Comparison of ENCODE assay signal across 17 cellular contexts in genomic region chr6:168507297-168507696, GRCh38.
DNase-seq lines count a peak whose midpoint lies in the region; ATAC-seq lines count a peak whose summit lies in the region.
"Had no signal": no experiment of that assay in that cellular context is flagged by ENCODE, and none has a peak within 500 bp of the region (broad histone marks: within the 10 kb centered on the region; RNA-seq: fewer than 3 reads in every experiment).

No MANE protein-coding gene starts in this region.

- no peak overlapping the region for H3K4me3 Mint-ChIP-seq in T-helper 17 cell
- H3K4me3 Mint-ChIP-seq: CD4-positive, alpha-beta T cell had no signal

- no peaks in the 10 kb centered on the region for H3K9me3 ChIP-seq in T-helper 17 cell (ENCODE audit: control insufficient read depth, low read length, poor library complexity, severe bottlenecking)
- H3K9me3 ChIP-seq: BE2C had no signal

- ATAC-seq in T-helper 17 cell, result no peak
- ATAC-seq: K562 had no signal

- peak in 2 of 3 experiments; percentile 73 to 89 for DNase-seq in NCI-H1417 (lab: John Stamatoyannopoulos, UW)
- no peak for DNase-seq in NCI-H1417 treated with DMSO at 0.1 percent for 48 hours (lab: John Stamatoyannopoulos, UW)
- peak; percentile 79 for DNase-seq in NCI-H146 (lab: John Stamatoyannopoulos, UW)
- peak; percentile 38 for DNase-seq in NCI-H774 (lab: John Stamatoyannopoulos, UW)
- DNase-seq in posterior vena cava (ENCODE audit: low spot score), result peak; percentile 77
- DNase-seq in T-helper 17 cell, result no peak
- DNase-seq in stimulated activated CD8-positive, alpha-beta memory T cell treated with anti-CD3 and anti-CD28 coated beads, Interleukin-4, amount 100 ng/mL, for 48 hours, result no peak
- DNase-seq in central memory CD4-positive, alpha-beta T cell, result no peak
- DNase-seq: 8988T; BE2C; Calu3; CD4-positive, alpha-beta T cell; DND-41; NCI-H187 treated with DMSO at 0.1 percent for 48 hours; NCI-H526 treated with DMSO at 0.1 percent for 48 hours; PC-9 had no signal

- intact Hi-C loops in posterior vena cava (cut with DNase I), result no loop called here

- H3K27me3 Mint-ChIP-seq in T-helper 17 cell, result peaks cover 30% of the 10 kb centered on the region
- H3K27me3 Mint-ChIP-seq: CD4-positive, alpha-beta T cell had no signal

- H3K27ac Mint-ChIP-seq in T-helper 17 cell, result no peak overlapping the region
- H3K27ac Mint-ChIP-seq: CD4-positive, alpha-beta T cell had no signal

- H3K4me1 Mint-ChIP-seq in T-helper 17 cell, result no peaks in the 10 kb centered on the region

- no peaks in the 10 kb centered on the region for H3K36me3 Mint-ChIP-seq in T-helper 17 cell (ENCODE audit: low read depth)

Comparison
In these comparisons a context has a peak if more than half of its experiments do, and no peak if none do; other contexts are left out.
1. DNase-seq: peak in NCI-H1417 (2 of 3), NCI-H146 (single experiment), NCI-H774 (single experiment) and posterior vena cava (single experiment); none in NCI-H1417 treated with DMSO at 0.1 percent for 48 hours (single experiment), T-helper 17 cell (0 of 3), stimulated activated CD8-positive, alpha-beta memory T cell treated with anti-CD3 and anti-CD28 coated beads, Interleukin-4, amount 100 ng/mL, for 48 hours (single experiment) and central memory CD4-positive, alpha-beta T cell (single experiment).